In genomic region chr19:3115916-3116602, GRCh38 we compare ENCODE assay signal across 20 cellular contexts. TPM values are rescaled to one million over a fixed set of nuclear protein-coding genes. Genes with fewer than 3 reads are reported as not detected.
DNase-seq lines count a peak whose midpoint lies in the region; ATAC-seq and TF ChIP-seq lines count a peak whose summit lies in the region.
"Had no signal": no experiment of that assay in that cellular context is flagged by ENCODE, and none has a peak within 500 bp of the region (broad histone marks: within the 10 kb centered on the region; RNA-seq: fewer than 3 reads in every experiment).

No MANE protein-coding gene starts in this region.

- H3K14ac ChIP-seq in neuronal stem cell (ENCODE audit: low read length) = peak overlapping the region; percentile 97

- H3K23ac ChIP-seq in neuronal stem cell (ENCODE audit: low read depth, low read length, poor library complexity) = no peak overlapping the region

- no peak for TF ChIP-seq EP300 in Ishikawa (IDR thresholded peaks at IDR 0.05; ENCODE audit: borderline replicate concordance)

- H3K4me2 ChIP-seq in neuronal stem cell (ENCODE audit: insufficient read depth, low read length, poor library complexity, severe bottlenecking) = peak overlapping the region; percentile 3

- H2BK12ac ChIP-seq in neuronal stem cell (ENCODE audit: low read length) = no peak overlapping the region

- no peak overlapping the region for H3K4me3 ChIP-seq in neuronal stem cell (ENCODE audit: low read length in 2 of 2)
- H3K4me3 ChIP-seq in WERI-Rb-1 (ENCODE audit: low read depth, low read length) = no peak overlapping the region
- H3K4me3 ChIP-seq: left lung, spleen, thoracic aorta had no signal

- H3K4me3 Mint-ChIP-seq in chondrocyte (ENCODE audit: unreplicated experiment) = no peak overlapping the region
- H3K4me3 Mint-ChIP-seq: activated CD4-positive, alpha-beta T cell treated with anti-CD3 and anti-CD28 coated beads, Interleukin-2, amount 10 ng/mL, durations not matched to agents 24 days and 14 days; IgD-negative memory B cell had no signal

- no peak overlapping the region for H2AFZ ChIP-seq in neuronal stem cell (ENCODE audit: low read length)
- H2AFZ ChIP-seq: parathyroid adenoma had no signal

- no peak overlapping the region for H4K91ac ChIP-seq in neuronal stem cell (ENCODE audit: low read depth, low read length, poor library complexity)

- H2AK5ac ChIP-seq in neuronal stem cell (ENCODE audit: low read depth, low read length) = no peak overlapping the region

- no CpG with 5 or more reads among the region's 24 CpGs for WGBS in neuronal stem cell (ENCODE audit: extremely low coverage in 2 of 2, insufficient read length in 2 of 2, insufficient replicate concordance in 1 of 2), 2 donors

- TF ChIP-seq CTCF in chondrocyte (IDR thresholded peaks at IDR 0.05) = no peak
- no peak for TF ChIP-seq CTCF in WERI-Rb-1 (IDR thresholded peaks at IDR 0.05; ENCODE audit: low read depth, low read length)

- no peaks in the 10 kb centered on the region for H3K27me3 ChIP-seq in neuronal stem cell (ENCODE audit: control insufficient read depth in 3 of 3, insufficient read depth in 3 of 3, low read depth in 1 of 3, low read length in 3 of 3)
- H3K27me3 ChIP-seq in WERI-Rb-1 (ENCODE audit: insufficient read depth, low read depth, severe bottlenecking) = no peaks in the 10 kb centered on the region
- H3K27me3 ChIP-seq: left lung, spleen had no signal

- peak; percentile 79 for DNase-seq in EH (ENCODE audit: low read depth)
- DNase-seq in chondrocyte (ENCODE audit: low spot score) = peak; percentile 84
- DNase-seq in neuronal stem cell (ENCODE audit: low spot score) = no peak
- DNase-seq in WERI-Rb-1 = no peak
- DNase-seq: activated CD4-positive, alpha-beta T cell treated with anti-CD3 and anti-CD28 coated beads, Interleukin-2, amount 10 ng/mL, durations not matched to agents 24 days and 14 days; anterior cingulate cortex; hypothalamus; NCI-H2107; NCI-H526 treated with DMSO at 0.1 percent for 48 hours; spleen had no signal

- H2BK15ac ChIP-seq in neuronal stem cell (ENCODE audit: low read length) = no peak overlapping the region

- H3K27ac ChIP-seq in neuronal stem cell (replicated peaks; ENCODE audit: low read length) (no peak overlapping the region), WERI-Rb-1 (no peak overlapping the region)
- H3K27ac ChIP-seq: C4-2B, left lung, parathyroid adenoma, spleen, thoracic aorta had no signal

- peak overlapping the region; percentile 58 for H3K18ac ChIP-seq in neuronal stem cell (ENCODE audit: low read length)

- no peak overlapping the region for H4K8ac ChIP-seq in neuronal stem cell (ENCODE audit: low read depth, low read length)

- peak overlapping the region; percentile 46 for H3K9ac ChIP-seq in neuronal stem cell (ENCODE audit: low read depth, low read length, poor library complexity)
- H3K9ac ChIP-seq: parathyroid adenoma had no signal

- peaks cover 19% of the 10 kb centered on the region for H3K79me1 ChIP-seq in neuronal stem cell (ENCODE audit: low read depth, low read length)

- H3K27ac Mint-ChIP-seq in chondrocyte (ENCODE audit: unreplicated experiment) = peak overlapping the region; percentile 75
- H3K27ac Mint-ChIP-seq: activated CD4-positive, alpha-beta T cell treated with anti-CD3 and anti-CD28 coated beads, Interleukin-2, amount 10 ng/mL, durations not matched to agents 24 days and 14 days; IgD-negative memory B cell had no signal

- H3K27me3 Mint-ChIP-seq in chondrocyte (ENCODE audit: low read depth) = no peaks in the 10 kb centered on the region
- H3K27me3 Mint-ChIP-seq: activated CD4-positive, alpha-beta T cell treated with anti-CD3 and anti-CD28 coated beads, Interleukin-2, amount 10 ng/mL, durations not matched to agents 24 days and 14 days; IgD-negative memory B cell had no signal

- H3K9me3 ChIP-seq in neuronal stem cell (replicated peaks in 1 of 2; ENCODE audit: control insufficient read depth in 2 of 2, insufficient read depth in 1 of 2, low read depth in 1 of 2, low read length in 2 of 2) (no peaks in the 10 kb centered on the region), WERI-Rb-1 (ENCODE audit: severe bottlenecking) (no peaks in the 10 kb centered on the region)
- H3K9me3 ChIP-seq: left lung, spleen, thoracic aorta had no signal

- peaks cover 2 to 8% of the 10 kb centered on the region in 2 donors for H3K4me1 ChIP-seq in neuronal stem cell (ENCODE audit: control insufficient read depth in 2 of 2, insufficient read depth in 1 of 2, low read depth in 1 of 2, low read length in 2 of 2)
- H3K4me1 ChIP-seq: left lung, spleen had no signal

- no peaks in the 10 kb centered on the region for H3K9me3 Mint-ChIP-seq in chondrocyte (ENCODE audit: low read depth)
- H3K9me3 Mint-ChIP-seq: activated CD4-positive, alpha-beta T cell treated with anti-CD3 and anti-CD28 coated beads, Interleukin-2, amount 10 ng/mL, durations not matched to agents 24 days and 14 days; IgD-negative memory B cell had no signal

- H3K4ac ChIP-seq in neuronal stem cell (ENCODE audit: low read length) = no peak overlapping the region

- TF ChIP-seq RAD21 in Ishikawa (IDR thresholded peaks at IDR 0.05; ENCODE audit: low read depth) = no peak

- peaks cover 13% of the 10 kb centered on the region for H3K4me1 Mint-ChIP-seq in chondrocyte (ENCODE audit: low read depth)
- H3K4me1 Mint-ChIP-seq: activated CD4-positive, alpha-beta T cell treated with anti-CD3 and anti-CD28 coated beads, Interleukin-2, amount 10 ng/mL, durations not matched to agents 24 days and 14 days; IgD-negative memory B cell had no signal

- H3K36me3 ChIP-seq in neuronal stem cell (replicated peaks in 1 of 2; ENCODE audit: control insufficient read depth in 2 of 2, insufficient read depth in 2 of 2, low read length in 2 of 2) = peaks cover 3 to 19% of the 10 kb centered on the region in 2 donors
- peaks cover 33% of the 10 kb centered on the region for H3K36me3 ChIP-seq in WERI-Rb-1

- no peak for ATAC-seq in GM18870 (IDR thresholded peaks at IDR 0.05; ENCODE audit: unreplicated experiment)
- no peak for ATAC-seq in HG02884 (IDR thresholded peaks at IDR 0.05; ENCODE audit: unreplicated experiment)
- no peak for ATAC-seq in HG03439 (IDR thresholded peaks at IDR 0.05; ENCODE audit: unreplicated experiment)
- ATAC-seq: left lung had no signal

- no peak overlapping the region for H2BK5ac ChIP-seq in neuronal stem cell (ENCODE audit: low read length)

- no peak overlapping the region for H2BK120ac ChIP-seq in neuronal stem cell (ENCODE audit: low read depth, low read length)

- H3K36me3 Mint-ChIP-seq in chondrocyte (ENCODE audit: low read depth) = peaks cover 4% of the 10 kb centered on the region
- H3K36me3 Mint-ChIP-seq: IgD-negative memory B cell had no signal

TF ChIP-seq in Ishikawa, 13 proteins besides CTCF, POLR2A, EP300 and RAD21:
- TF ChIP-seq USF1 (IDR thresholded peaks at IDR 0.05) = no peak
- peak; percentile 85 for TF ChIP-seq TEAD4 (IDR thresholded peaks at IDR 0.05)
- no peak for TF ChIP-seq TCF12 (IDR thresholded peaks at IDR 0.05; ENCODE audit: low read depth)
- TF ChIP-seq TAF1 (IDR thresholded peaks at IDR 0.05; ENCODE audit: low read depth) = no peak

RNA-seq across cellular contexts. Expression of gene GNA15, which starts 19.8 kb away (rescaled TPM):
- not detected in 3 replicates for total RNA-seq in chondrocyte
- 0.01 TPM for polyA plus RNA-seq in neuronal stem cell (2013, experiment 1 of 2)
- polyA plus RNA-seq in neuronal stem cell (2013, experiment 2 of 2) = not detected
- total RNA-seq: SK-MEL-5 had no signal
- polyA plus RNA-seq: IgD-negative memory B cell had no signal

RNA-seq across cellular contexts. Expression of gene GNA11, which starts 21.9 kb away (rescaled TPM):
- 62.1 to 68.9 TPM (median 68.1 TPM) in 3 replicates for total RNA-seq in chondrocyte
- 19.2 TPM for polyA plus RNA-seq in neuronal stem cell (2013, experiment 1 of 2)
- polyA plus RNA-seq in neuronal stem cell (2013, experiment 2 of 2) = 20.0 TPM

RNA-seq across cellular contexts. Expression of gene TLE5, which starts 53.8 kb away (rescaled TPM):
- 223 to 306 TPM (median 303 TPM) in 3 replicates for total RNA-seq in chondrocyte
- 162 TPM for polyA plus RNA-seq in neuronal stem cell (2013, experiment 1 of 2)
- polyA plus RNA-seq in neuronal stem cell (2013, experiment 2 of 2) = 164 TPM

Comparison
In these comparisons a context has a peak if more than half of its experiments do, and no peak if none do; other contexts are left out.
1. DNase-seq: peak in EH (single experiment) and chondrocyte (single experiment); none in neuronal stem cell (single experiment) and WERI-Rb-1 (single experiment).